In the genomic region with DNA sequence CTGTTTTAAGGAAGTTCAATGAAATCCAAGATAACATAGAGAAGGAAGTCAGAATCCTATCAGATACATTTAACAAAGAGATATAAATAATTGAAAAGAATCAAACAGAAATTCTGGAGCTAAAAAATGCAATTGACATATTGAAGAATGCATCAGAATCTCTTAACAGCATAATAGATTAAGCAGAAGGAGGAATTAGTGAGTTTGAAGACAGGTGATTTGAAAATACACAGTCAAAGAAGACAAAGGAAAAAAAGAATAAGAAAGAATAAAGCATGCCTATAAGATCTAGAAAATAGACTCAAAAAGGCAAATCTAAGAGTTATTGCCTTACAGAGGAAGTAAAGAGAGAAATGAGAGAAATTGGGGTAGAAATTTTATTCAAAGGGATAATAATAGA, we compare ENCODE assay signal across 8 cellular contexts.
"Had no signal": no experiment of that assay in that cellular context is flagged by ENCODE, and none has a peak within 500 bp of the region (broad histone marks: within the 10 kb centered on the region; RNA-seq: fewer than 3 reads in every experiment).

No MANE protein-coding gene starts in this region.

- ATAC-seq: GM12878 had no signal

- FAIRE-seq: G401.6, GM12878, GM12891, GM12892, GM18507, GM19239 had no signal

- DNase-seq: GDM1, GF-D8 had no signal

- H3K4me3 ChIP-seq: GM12878 had no signal
